ENCODE assay signal across 24 cellular contexts in genomic region chr17:28584434-28584833, GRCh38. TPM values are rescaled to one million over a fixed set of nuclear protein-coding genes. Genes with fewer than 3 reads are reported as not detected.
DNase-seq lines count a peak whose midpoint lies in the region; ATAC-seq and TF ChIP-seq lines count a peak whose summit lies in the region.
"Had no signal": no experiment of that assay in that cellular context is flagged by ENCODE, and none has a peak within 500 bp of the region (broad histone marks: within the 10 kb centered on the region; RNA-seq: fewer than 3 reads in every experiment).

No MANE protein-coding gene starts in this region.

- H3K4me3 Mint-ChIP-seq in endothelial cell (ENCODE audit: unreplicated experiment) (no peak overlapping the region), neural progenitor cell (no peak overlapping the region)
- H3K4me3 Mint-ChIP-seq: B cell; CD4-positive, alpha-beta T cell; CD8-positive, alpha-beta T cell had no signal

- peak; percentile 8 for DNase-seq in D341Med (ENCODE audit: low spot score)
- no peak for DNase-seq in endothelial cell (ENCODE audit: low spot score)
- peak; percentile 35 for DNase-seq in myocyte (ENCODE audit: low read depth)
- DNase-seq in neural progenitor cell (ENCODE audit: low spot score): no peak
- DNase-seq in NCI-H1048 (lab: John Stamatoyannopoulos, UW): no peak
- DNase-seq: AML-193; Calu3; CD4-positive, alpha-beta T cell; CD8-positive, alpha-beta T cell; DMS 273 treated with DMSO at 0.1 percent for 48 hours; DMS153; DMS53; DMS79; DND-41; EL; GDM1 had no signal

- no peak overlapping the region for H3K4me3 ChIP-seq in neural progenitor cell
- H3K4me3 ChIP-seq: A549; BLaER1 treated with 17β-estradiol and CSF1 and Interleukin-3, amounts not matched to agents 10 nM and 100 nM; GM12878 had no signal

- no peak overlapping the region for H2AFZ ChIP-seq in neural progenitor cell (replicated peaks)

- peaks cover 17% of the 10 kb centered on the region for H4K20me1 ChIP-seq in neural progenitor cell (ENCODE audit: low read depth)

- H3K27ac Mint-ChIP-seq in endothelial cell (ENCODE audit: unreplicated experiment) (peak overlapping the region; percentile 31), neural progenitor cell (no peak overlapping the region)
- H3K27ac Mint-ChIP-seq: B cell; CD4-positive, alpha-beta T cell; CD8-positive, alpha-beta T cell had no signal

- H3K9me3 ChIP-seq in neural progenitor cell (ENCODE audit: low read depth): no peaks in the 10 kb centered on the region
- H3K9me3 ChIP-seq: A549; BLaER1 treated with 17β-estradiol and CSF1 and Interleukin-3, amounts not matched to agents 10 nM and 100 nM; Caco-2 had no signal

- H3K9ac ChIP-seq in neural progenitor cell: no peak overlapping the region

- TF ChIP-seq CTCF in endothelial cell (IDR thresholded peaks at IDR 0.05; ENCODE audit: unreplicated experiment) (no peak), neural progenitor cell (IDR thresholded peaks at IDR 0.05) (no peak)

- no peak for ATAC-seq in HG02870 (IDR thresholded peaks at IDR 0.05; ENCODE audit: unreplicated experiment)
- ATAC-seq: A549; CD8-positive, alpha-beta T cell; GM12878 had no signal

- no peak overlapping the region for H3K27ac ChIP-seq in neural progenitor cell
- H3K27ac ChIP-seq: 22Rv1; A549; BLaER1 treated with 17β-estradiol and CSF1 and Interleukin-3, amounts not matched to agents 10 nM and 100 nM; C4-2B had no signal

- H3K4me1 ChIP-seq in neural progenitor cell: no peaks in the 10 kb centered on the region
- H3K4me1 ChIP-seq: A549; BLaER1 treated with 17β-estradiol and CSF1 and Interleukin-3, amounts not matched to agents 10 nM and 100 nM; Caco-2 had no signal

- H3K27me3 Mint-ChIP-seq in endothelial cell (ENCODE audit: unreplicated experiment): peaks cover 2% of the 10 kb centered on the region
- H3K27me3 Mint-ChIP-seq in neural progenitor cell (ENCODE audit: insufficient read depth, low read depth): no peaks in the 10 kb centered on the region
- H3K27me3 Mint-ChIP-seq: B cell; CD4-positive, alpha-beta T cell had no signal

- no peaks in the 10 kb centered on the region for H3K27me3 ChIP-seq in neural progenitor cell
- H3K27me3 ChIP-seq: BLaER1 treated with 17β-estradiol and CSF1 and Interleukin-3, amounts not matched to agents 10 nM and 100 nM had no signal

- peaks cover 22% of the 10 kb centered on the region for H3K36me3 ChIP-seq in neural progenitor cell

- peaks cover 9% of the 10 kb centered on the region for H3K79me2 ChIP-seq in neural progenitor cell (ENCODE audit: low read depth)

- no peak overlapping the region for H3K4me2 ChIP-seq in neural progenitor cell
- H3K4me2 ChIP-seq: A549; BLaER1 treated with 17β-estradiol and CSF1 and Interleukin-3, amounts not matched to agents 10 nM and 100 nM had no signal

- peaks cover 8% of the 10 kb centered on the region for H3F3A ChIP-seq in neural progenitor cell (ENCODE audit: low read depth)

- H3K4me1 Mint-ChIP-seq in endothelial cell (ENCODE audit: unreplicated experiment) (peaks cover 17% of the 10 kb centered on the region), neural progenitor cell (no peaks in the 10 kb centered on the region)
- H3K4me1 Mint-ChIP-seq: B cell had no signal

- peaks cover 23% of the 10 kb centered on the region for H3K36me3 Mint-ChIP-seq in endothelial cell (ENCODE audit: low read depth, unreplicated experiment)
- H3K36me3 Mint-ChIP-seq in neural progenitor cell: peaks cover 35% of the 10 kb centered on the region

- H3K9me3 Mint-ChIP-seq in endothelial cell (ENCODE audit: unreplicated experiment): no peaks in the 10 kb centered on the region
- H3K9me3 Mint-ChIP-seq in neural progenitor cell: no peaks in the 10 kb centered on the region
- H3K9me3 Mint-ChIP-seq: CD4-positive, alpha-beta T cell; CD8-positive, alpha-beta T cell had no signal

RNA-seq across cellular contexts. Expression of gene ALDOC, which starts 7.7 kb away (rescaled TPM):
- total RNA-seq in endothelial cell (ENCODE audit: unreplicated experiment) (18.3 TPM), myocyte (22.5 and 25.9 TPM in 2 replicates), neural progenitor cell (ENCODE audit: low replicate concordance) (38.6 and 66.6 TPM in 2 replicates)
- polyA plus RNA-seq in myocyte (2012): 15.4 TPM

RNA-seq across cellular contexts. Expression of gene PIGS, which starts 13.1 kb away (rescaled TPM):
- 53.6 TPM for total RNA-seq in endothelial cell (ENCODE audit: unreplicated experiment)
- 162 and 204 TPM in 2 replicates for total RNA-seq in myocyte
- 119 TPM for polyA plus RNA-seq in myocyte (2012)
- total RNA-seq in neural progenitor cell (ENCODE audit: low replicate concordance): 15.2 and 39.5 TPM in 2 replicates

RNA-seq across cellular contexts. Expression of gene SPAG5, which starts 14.4 kb away (rescaled TPM):
- 28.5 TPM for total RNA-seq in endothelial cell (ENCODE audit: unreplicated experiment)
- total RNA-seq in myocyte: 2.2 and 4.3 TPM in 2 replicates
- polyA plus RNA-seq in myocyte (2012): 3.4 TPM
- 141 TPM in 2 replicates for total RNA-seq in neural progenitor cell (ENCODE audit: low replicate concordance)

RNA-seq across cellular contexts. Expression of gene RSKR, which starts 29.6 kb away (rescaled TPM):
- total RNA-seq in endothelial cell (ENCODE audit: unreplicated experiment): 25.1 TPM
- total RNA-seq in myocyte: 12.2 and 14.6 TPM in 2 replicates
- 11.5 TPM for polyA plus RNA-seq in myocyte (2012)
- 26.5 and 31.8 TPM in 2 replicates for total RNA-seq in neural progenitor cell (ENCODE audit: low replicate concordance)

RNA-seq across cellular contexts. Expression of gene UNC119, which starts 32.0 kb away (rescaled TPM):
- 47.2 TPM for total RNA-seq in endothelial cell (ENCODE audit: unreplicated experiment)
- 74.8 and 222 TPM in 2 replicates for total RNA-seq in myocyte
- 48.5 TPM for polyA plus RNA-seq in myocyte (2012)
- 61.4 and 103 TPM in 2 replicates for total RNA-seq in neural progenitor cell (ENCODE audit: low replicate concordance)

Comparison
In these comparisons a context has a peak if more than half of its experiments do, and no peak if none do; other contexts are left out.
1. DNase-seq: peak in D341Med (single experiment) and myocyte (single experiment); none in endothelial cell (single experiment), neural progenitor cell (single experiment) and NCI-H1048 (single experiment).